In the genomic region with DNA sequence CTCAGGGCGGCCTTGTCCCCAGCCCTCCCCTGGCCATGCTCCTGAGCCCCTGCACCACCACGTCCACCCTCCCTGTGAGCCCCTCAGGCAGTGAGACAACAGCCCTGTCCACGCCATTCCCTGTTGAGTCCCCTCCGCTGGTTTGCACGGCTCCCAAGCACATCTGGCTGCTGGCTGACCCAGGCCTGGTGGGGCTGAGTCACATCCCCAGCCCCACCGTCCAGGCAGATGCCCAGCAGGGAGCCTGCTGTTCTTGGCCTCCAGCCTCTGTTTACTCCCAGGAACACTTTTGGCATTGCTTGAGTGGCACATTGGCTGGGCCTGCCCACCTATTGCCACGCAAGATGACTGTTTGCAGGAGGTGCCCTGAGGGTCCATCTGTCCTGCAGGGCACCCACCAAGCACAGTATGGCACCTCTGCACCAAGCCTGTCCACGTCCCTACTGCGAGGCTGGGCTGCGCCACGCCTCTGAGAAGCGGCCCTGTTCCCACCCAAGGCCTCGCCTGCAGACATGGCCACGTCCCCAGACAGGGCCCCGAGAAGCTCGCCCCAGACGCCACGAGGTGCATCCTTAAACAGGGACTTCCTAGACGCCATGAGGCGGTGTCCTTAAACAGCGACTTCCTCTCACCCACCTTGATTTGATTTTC, we compare ENCODE assay signal across 21 cellular contexts. TPM values are rescaled to one million over a fixed set of nuclear protein-coding genes. Genes with fewer than 3 reads are reported as not detected.
DNase-seq lines count a peak whose midpoint lies in the region; ATAC-seq, FAIRE-seq and TF ChIP-seq lines count a peak whose summit lies in the region.
"Had no signal": no experiment of that assay in that cellular context is flagged by ENCODE, and none has a peak within 500 bp of the region (broad histone marks: within the 10 kb centered on the region; RNA-seq: fewer than 3 reads in every experiment).

No MANE protein-coding gene starts in this region.

- H3K79me2 ChIP-seq in H1 (ENCODE audit: control insufficient read depth in 1 of 2, insufficient read depth in 2 of 2, low read length in 2 of 2), result no peaks in the 10 kb centered on the region

- H4K8ac ChIP-seq in H1 (ENCODE audit: extremely low read depth, insufficient read depth, low read length), result peak overlapping the region; percentile 11; the same call in 1 of the 2 replicates

- WGBS in H1 (ENCODE audit: extremely low coverage in 1 of 2, insufficient coverage in 1 of 2, insufficient read length in 1 of 2, insufficient replicate concordance in 2 of 2, low coverage in 1 of 2, low lambda C conversion rate in 2 of 2, missing lambda C conversion rate in 1 of 2), 2 experiments, result 91% methylated on average over 20 of the region's 21 CpGs; no CpG with 5 or more reads in 1 of the 2 experiments
- WGBS in stomach, 5 donors, result 83 to 89% (median 85%) methylated on average over 16 to 21 of the region's 21 CpGs
- 92 to 95% methylated on average over 16 to 19 of the region's 21 CpGs for WGBS in thyroid gland, 2 donors

- no peak overlapping the region for H2BK5ac ChIP-seq in H1 (ENCODE audit: low read depth, low read length)

- H3K56ac ChIP-seq in H1 (replicated peaks; ENCODE audit: insufficient read length, low read depth, low read length), result no peak overlapping the region

- no peak overlapping the region for H4K91ac ChIP-seq in H1 (replicated peaks; ENCODE audit: insufficient read length, low read length)

- H3K36me3 ChIP-seq in HEK293 (ENCODE audit: control insufficient read depth in 2 of 2, insufficient read depth in 1 of 2, low read length in 2 of 2) (no peaks in the 10 kb centered on the region), H1 (ENCODE audit: control insufficient read depth in 2 of 4, insufficient read depth in 4 of 4, low read length in 3 of 4) (no peaks in the 10 kb centered on the region), stomach (no peaks in the 10 kb centered on the region), thyroid gland (no peaks in the 10 kb centered on the region)
- H3K36me3 ChIP-seq: BLaER1 treated with 17β-estradiol and CSF1 and Interleukin-3, amounts not matched to agents 10 nM and 100 nM had no signal

- no peak overlapping the region for H2AK5ac ChIP-seq in H1 (ENCODE audit: low read depth, low read length)

- H3K9me3 ChIP-seq in HEK293 (ENCODE audit: control insufficient read depth, insufficient read depth, low read depth, low read length) (no peaks in the 10 kb centered on the region), H1 (ENCODE audit: insufficient read depth in 2 of 2, low read depth in 1 of 2, low read length in 1 of 2) (peaks cover 0 to 15% of the 10 kb centered on the region in 2 experiments; a peak in 1 of 4 replicates), stomach (no peaks in the 10 kb centered on the region), thyroid gland (no peaks in the 10 kb centered on the region)

- no peak overlapping the region for H3K14ac ChIP-seq in H1 (ENCODE audit: insufficient read length)

- POLR2A ChIA-PET in HEK293 (lab: Yijun Ruan, JAX), result no interaction called here
- POLR2A ChIA-PET in H1 (lab: Charles Lee; ENCODE audit: partially characterized antibody), result no interaction called here

- no peak overlapping the region for H2BK20ac ChIP-seq in H1 (ENCODE audit: low read length)

- H3K36me3 Mint-ChIP-seq in osteocyte (ENCODE audit: unreplicated experiment), result no peaks in the 10 kb centered on the region
- H3K36me3 Mint-ChIP-seq: activated naive CD8-positive, alpha-beta T cell treated with anti-CD3 and anti-CD28 coated beads for 36 hours had no signal

- CTCF ChIA-PET in HEK293 (lab: Yijun Ruan, JAX) (no interaction called here), H1 (lab: Charles Lee; ENCODE audit: partially characterized antibody) (interaction anchor here (1.0 kb wide), 1 partner anchor 13 kb away, joined by 3 read pairs; no protein-coding TSS in a partner anchor)

- no peaks in the 10 kb centered on the region for H4K20me1 ChIP-seq in H1 (replicated peaks in 1 of 2; ENCODE audit: control insufficient read depth in 1 of 2, insufficient read depth in 2 of 2, low read length in 2 of 2)
- H4K20me1 ChIP-seq: BLaER1 treated with 17β-estradiol and CSF1 and Interleukin-3, amounts not matched to agents 10 nM and 100 nM had no signal

- H3K4me3 Mint-ChIP-seq in osteocyte (ENCODE audit: unreplicated experiment), result no peak overlapping the region
- H3K4me3 Mint-ChIP-seq: activated naive CD8-positive, alpha-beta T cell treated with anti-CD3 and anti-CD28 coated beads for 36 hours; neural crest cell; T-helper 1 cell treated with Interleukin-12 subunit alpha and Interleukin-12 subunit beta and Interleukin-4 antibody, amounts not matched to agents 30 μg/mL and 1 μg/mL, for 36 hours had no signal

- TF ChIP-seq CTCF in AG10803 (conservative IDR thresholded peaks at IDR 0.05; ENCODE audit: low read length), result no peak
- no peak for TF ChIP-seq CTCF in HEK293 (tag by site-specific recombination; IDR thresholded peaks at IDR 0.05)
- no peak for TF ChIP-seq CTCF in H1 (IDR thresholded peaks at IDR 0.05; ENCODE audit: control extremely low read depth in 1 of 3, insufficient read depth in 1 of 3, low read depth in 1 of 3, low read length in 3 of 3)
- no peak for TF ChIP-seq CTCF in osteocyte (IDR thresholded peaks at IDR 0.05)
- no peak for TF ChIP-seq CTCF in stomach (IDR thresholded peaks at IDR 0.05)
- no peak for TF ChIP-seq CTCF in thyroid gland (IDR thresholded peaks at IDR 0.05)

- H3K23ac ChIP-seq in H1 (ENCODE audit: insufficient read length), result no peak overlapping the region

- H3K27me3 ChIP-seq in H1 (replicated peaks in 1 of 4; ENCODE audit: control insufficient read depth in 3 of 4, extremely low read depth in 1 of 4, insufficient read depth in 3 of 4, low read length in 3 of 4) (peaks cover 0 to 4% (median 0%) of the 10 kb centered on the region in 4 experiments; a peak in 1 of 7 replicates), stomach (no peaks in the 10 kb centered on the region), thyroid gland (no peaks in the 10 kb centered on the region)
- H3K27me3 ChIP-seq: BLaER1 treated with 17β-estradiol and CSF1 and Interleukin-3, amounts not matched to agents 10 nM and 100 nM had no signal

- peaks cover 29% of the 10 kb centered on the region for H3K4me1 Mint-ChIP-seq in osteocyte (ENCODE audit: unreplicated experiment)
- H3K4me1 Mint-ChIP-seq: activated naive CD8-positive, alpha-beta T cell treated with anti-CD3 and anti-CD28 coated beads for 36 hours had no signal

- TF ChIP-seq POLR2A in H1 (IDR thresholded peaks at IDR 0.05; ENCODE audit: control extremely low read depth in 1 of 2, low read depth in 2 of 2, low read length in 2 of 2), result no peak
- TF ChIP-seq POLR2A in stomach (IDR thresholded peaks at IDR 0.05), result no peak
- no peak for TF ChIP-seq POLR2A in thyroid gland (IDR thresholded peaks at IDR 0.05)

- no peak for TF ChIP-seq EP300 in H1 (IDR thresholded peaks at IDR 0.05; ENCODE audit: borderline replicate concordance in 1 of 2, low read depth in 2 of 2, low read length in 2 of 2)
- no peak for TF ChIP-seq EP300 in stomach (IDR thresholded peaks at IDR 0.05)

- no peak overlapping the region for H3K4me2 ChIP-seq in H1 (ENCODE audit: insufficient read depth in 1 of 2, low read depth in 2 of 2, low read length in 2 of 2)

- H3K9ac ChIP-seq in H1 (replicated peaks in 1 of 4; ENCODE audit: extremely low read depth in 1 of 4, low read depth in 3 of 4, low read length in 3 of 4), result no peak overlapping the region
- H3K9ac ChIP-seq: BLaER1 treated with 17β-estradiol and CSF1 and Interleukin-3, amounts not matched to agents 10 nM and 100 nM had no signal

- H3K27ac Mint-ChIP-seq in osteocyte (ENCODE audit: unreplicated experiment), result peak overlapping the region; percentile 56
- H3K27ac Mint-ChIP-seq: activated naive CD8-positive, alpha-beta T cell treated with anti-CD3 and anti-CD28 coated beads for 36 hours; T-helper 1 cell treated with Interleukin-12 subunit alpha and Interleukin-12 subunit beta and Interleukin-4 antibody, amounts not matched to agents 30 μg/mL and 1 μg/mL, for 36 hours had no signal

- H3K4me3 ChIP-seq in AG10803 (ENCODE audit: low read length) (no peak overlapping the region), HEK293 (ENCODE audit: low read depth, low read length) (no peak overlapping the region), H1 (ENCODE audit: extremely low read depth in 1 of 4, insufficient read depth in 2 of 4, low read depth in 3 of 4, low read length in 4 of 4) (no peak overlapping the region), stomach (no peak overlapping the region), thyroid gland (replicated peaks in 1 of 3) (no peak overlapping the region)
- H3K4me3 ChIP-seq: BLaER1 treated with 17β-estradiol and CSF1 and Interleukin-3, amounts not matched to agents 10 nM and 100 nM; skin epidermis had no signal

- ATAC-seq in HG03378 (IDR thresholded peaks at IDR 0.05; ENCODE audit: unreplicated experiment) (no peak), GM21529 (IDR thresholded peaks at IDR 0.05; ENCODE audit: unreplicated experiment) (no peak)

- H3K4me1 ChIP-seq in HEK293 (ENCODE audit: control insufficient read depth, insufficient read depth, low read length) (no peaks in the 10 kb centered on the region), H1 (replicated peaks in 1 of 4; ENCODE audit: control insufficient read depth in 3 of 4, insufficient read depth in 4 of 4, low read length in 3 of 4) (no peaks in the 10 kb centered on the region; a peak in 1 of 7 replicates), stomach (peaks cover 0 to 19% (median 12%) of the 10 kb centered on the region in 4 donors), thyroid gland (no peaks in the 10 kb centered on the region)

- H3K27me3 Mint-ChIP-seq in osteocyte (ENCODE audit: unreplicated experiment), result peaks cover 7% of the 10 kb centered on the region
- H3K27me3 Mint-ChIP-seq: activated naive CD8-positive, alpha-beta T cell treated with anti-CD3 and anti-CD28 coated beads for 36 hours had no signal

- no peak overlapping the region for H2BK12ac ChIP-seq in H1 (ENCODE audit: low read depth, low read length)

- no peaks in the 10 kb centered on the region for H3K23me2 ChIP-seq in H1 (ENCODE audit: low read depth, low read length)

- no peak for TF ChIP-seq RAD21 in H1 (IDR thresholded peaks at IDR 0.05 in 1 of 2, conservative IDR thresholded peaks at IDR 0.05 in 1 of 2; ENCODE audit: low read depth in 2 of 2, low read length in 2 of 2)

- H2AFZ ChIP-seq in H1 (ENCODE audit: low read length), result no peak overlapping the region

- no peak overlapping the region for H3K18ac ChIP-seq in H1 (ENCODE audit: extremely low read depth, low read length)

- H2BK15ac ChIP-seq in H1 (ENCODE audit: low read length), result no peak overlapping the region

- H3K27ac ChIP-seq in HEK293 (ENCODE audit: extremely low read depth, low read depth, low read length) (no peak overlapping the region), H1 (ENCODE audit: low read depth, low read length) (no peak overlapping the region), stomach (no peak overlapping the region), thyroid gland (no peak overlapping the region)
- H3K27ac ChIP-seq: BLaER1 treated with 17β-estradiol and CSF1 and Interleukin-3, amounts not matched to agents 10 nM and 100 nM; RWPE1; skin epidermis had no signal

- H3K9me3 Mint-ChIP-seq in osteocyte (ENCODE audit: unreplicated experiment), result no peaks in the 10 kb centered on the region
- H3K9me3 Mint-ChIP-seq: activated naive CD8-positive, alpha-beta T cell treated with anti-CD3 and anti-CD28 coated beads for 36 hours; neural crest cell; T-helper 1 cell treated with Interleukin-12 subunit alpha and Interleukin-12 subunit beta and Interleukin-4 antibody, amounts not matched to agents 30 μg/mL and 1 μg/mL, for 36 hours had no signal

- intact Hi-C loops in stomach (cut with DNase I; ENCODE audit: low total_unique reads) (no loop called here), thyroid gland (cut with DNase I) (no loop called here)

- FAIRE-seq in H1 (lab: Jason Lieb, UNC), result no peak
- FAIRE-seq: colon, GM12892 had no signal

- DNase-seq in AG10803 (ENCODE audit: low read depth) (peak; percentile 63), H1 (ENCODE audit: low read depth in 1 of 2, low spot score in 2 of 2) (no peak), osteocyte (ENCODE audit: extremely low spot score, unreplicated experiment) (peak; percentile 92), stomach (no peak), thyroid gland (no peak)
- DNase-seq: activated CD4-positive, alpha-beta T cell treated with anti-CD3 and anti-CD28 coated beads for 1 hour; activated naive CD8-positive, alpha-beta T cell treated with anti-CD3 and anti-CD28 coated beads for 36 hours; erythroblast; MM.1S; NCI-H2081 treated with DMSO at 0.1 percent for 48 hours; NCI-H774 had no signal

- H3K79me1 ChIP-seq in H1 (ENCODE audit: low read depth, low read length), result no peaks in the 10 kb centered on the region

- H2BK120ac ChIP-seq in H1 (replicated peaks; ENCODE audit: low read depth, low read length), result no peak overlapping the region

- no peak overlapping the region for H4K5ac ChIP-seq in H1 (ENCODE audit: insufficient read length, low read depth, low read length)

- H3K4ac ChIP-seq in H1 (replicated peaks; ENCODE audit: insufficient read length, low read depth, low read length), result no peak overlapping the region

RNA-seq across cellular contexts. Expression of a gene that starts 48.4 kb away (rescaled TPM):
- 25.5 and 27.5 TPM in 2 replicates for total RNA-seq in H1 (2021; fragmentation: NEBNext Ultra II Directional; extraction: Animal tissue kit (Norgen Biotek cat#: 25700))
- 16.8 and 19.7 TPM in 2 replicates for polyA plus RNA-seq in H1 (2011; rRNA removed)
- 15.9 TPM for polyA plus RNA-seq in H1 (2011; cell fraction: cytosol; rRNA removed)
- polyA plus RNA-seq in H1 (2011; cell fraction: nucleus; rRNA removed), result 12.0 TPM
- 16.0 to 19.8 TPM (median 18.0 TPM) in 4 replicates for polyA plus RNA-seq in H1 (2012, experiment 1 of 2)
- 19.3 TPM for polyA plus RNA-seq in H1 (2012, experiment 2 of 2)
- 15.4 TPM for polyA plus RNA-seq in H1 (2013, experiment 1 of 2)
- polyA plus RNA-seq in H1 (2013, experiment 2 of 2), result 14.7 TPM
- polyA minus RNA-seq in H1 (2011; rRNA and poly(A)+ RNA removed), result 21.6 and 22.1 TPM in 2 replicates
- polyA minus RNA-seq in H1 (2011; cell fraction: cytosol; rRNA and poly(A)+ RNA removed), result 12.3 TPM
- 12.1 TPM for polyA minus RNA-seq in H1 (2011; cell fraction: nucleus; rRNA and poly(A)+ RNA removed)
- total RNA-seq in osteocyte, result 35.0 and 36.4 TPM in 2 replicates
- total RNA-seq in stomach, result 10 to 100 TPM; 30.4 to 72.3 (median 50.6) TPM
- 10 to 100 TPM; 17.2 to 22.1 (median 21.8) TPM for polyA plus RNA-seq in stomach
- total RNA-seq in thyroid gland, result 10 to 100 TPM; 30.4 to 75.8 (median 41.1) TPM

Comparison
In these comparisons a context has a peak if more than half of its experiments do, and no peak if none do; other contexts are left out.
1. DNase-seq: peak in AG10803 (single experiment) and osteocyte (single experiment); none in H1 (0 of 2), stomach (single experiment) and thyroid gland (0 of 2).